Comparison of ENCODE assay signal across 10 cellular contexts in genomic region chr9:136742640-136743391, GRCh38. TPM values are rescaled to one million over a fixed set of nuclear protein-coding genes. Genes with fewer than 3 reads are reported as not detected.
DNase-seq lines count a peak whose midpoint lies in the region; ATAC-seq and TF ChIP-seq lines count a peak whose summit lies in the region.
"Had no signal": no experiment of that assay in that cellular context is flagged by ENCODE, and none has a peak within 500 bp of the region (broad histone marks: within the 10 kb centered on the region; RNA-seq: fewer than 3 reads in every experiment).

Gene LCN10, minus strand, starts transcription at chr9:136742940. Its CDS starts 37 bp downstream, at chr9:136742903.

- peaks cover 26% of the 10 kb centered on the region for H3K4me1 Mint-ChIP-seq in stimulated activated naive CD8-positive, alpha-beta T cell treated with anti-CD3 and anti-CD28 coated beads, Interleukin-15, Interleukin-2, amounts not matched to agents 100 ng/mL and 50 ng/mL, for 24 hours (ENCODE audit: low read depth)

- no peak within 1 kb of the TSS for H3K27ac Mint-ChIP-seq in stimulated activated naive CD8-positive, alpha-beta T cell treated with anti-CD3 and anti-CD28 coated beads, Interleukin-15, Interleukin-2, amounts not matched to agents 100 ng/mL and 50 ng/mL, for 24 hours

- H3K27me3 Mint-ChIP-seq in stimulated activated naive CD8-positive, alpha-beta T cell treated with anti-CD3 and anti-CD28 coated beads, Interleukin-15, Interleukin-2, amounts not matched to agents 100 ng/mL and 50 ng/mL, for 24 hours = no peaks in the 10 kb centered on the region

- H3K9me3 ChIP-seq in RWPE2 (ENCODE audit: severe bottlenecking) = no peaks in the 10 kb centered on the region
- no peaks in the 10 kb centered on the region for H3K9me3 ChIP-seq in gastrocnemius medialis

- no peak for TF ChIP-seq POLR2A in gastrocnemius medialis (IDR thresholded peaks at IDR 0.05)

- H3K27me3 ChIP-seq in RWPE2 (ENCODE audit: insufficient read depth, poor library complexity, severe bottlenecking) = peaks cover 55% of the 10 kb centered on the region
- peaks cover 28 to 42% (median 39%) of the 10 kb centered on the region in 3 donors for H3K27me3 ChIP-seq in gastrocnemius medialis

- peak; percentile 44; the same call in 2 of the 3 replicates for ATAC-seq in RWPE2 (ENCODE audit: low read depth)
- ATAC-seq in gastrocnemius medialis = no peak
- no peak for ATAC-seq in GM18861 (IDR thresholded peaks at IDR 0.05; ENCODE audit: unreplicated experiment)
- ATAC-seq in GM19463 (IDR thresholded peaks at IDR 0.05; ENCODE audit: unreplicated experiment) = no peak

- H3K9me3 Mint-ChIP-seq in stimulated activated naive CD8-positive, alpha-beta T cell treated with anti-CD3 and anti-CD28 coated beads, Interleukin-15, Interleukin-2, amounts not matched to agents 100 ng/mL and 50 ng/mL, for 24 hours = no peaks in the 10 kb centered on the region

- H3K36me3 Mint-ChIP-seq in stimulated activated naive CD8-positive, alpha-beta T cell treated with anti-CD3 and anti-CD28 coated beads, Interleukin-15, Interleukin-2, amounts not matched to agents 100 ng/mL and 50 ng/mL, for 24 hours (ENCODE audit: low read depth) = no peaks in the 10 kb centered on the region

- intact Hi-C loops in gastrocnemius medialis (cut with DNase I; ENCODE audit: low total_unique reads) = no loop called here

- H3K4me1 ChIP-seq in RWPE2 (ENCODE audit: insufficient read depth, poor library complexity, severe bottlenecking) = no peaks in the 10 kb centered on the region
- no peaks in the 10 kb centered on the region for H3K4me1 ChIP-seq in gastrocnemius medialis

- in situ Hi-C loops in gastrocnemius medialis (cut with MboI; ENCODE audit: low sequenced_read_pairs in 4 of 4) = no loop called here

- TF ChIP-seq CTCF in RWPE2 (IDR thresholded peaks at IDR 0.05; ENCODE audit: poor library complexity, severe bottlenecking) (peak; percentile 21), foreskin fibroblast (IDR thresholded peaks at IDR 0.05; ENCODE audit: low read depth, low read length) (peak; percentile 20), gastrocnemius medialis (IDR thresholded peaks at IDR 0.05 in 4 of 5, conservative IDR thresholded peaks at IDR 0.05 in 1 of 5) (no peak)

- H3K4me3 ChIP-seq in RWPE2 (ENCODE audit: severe bottlenecking) (no peak within 1 kb of the TSS), foreskin fibroblast (ENCODE audit: low read depth in 1 of 2, low read length in 2 of 2) (no peak within 1 kb of the TSS), gastrocnemius medialis (peak within 1 kb of the TSS in 1 of 4 donors; percentile 25)

- H3K36me3 ChIP-seq in RWPE2 (ENCODE audit: low read depth) (no peaks in the 10 kb centered on the region), gastrocnemius medialis (no peaks in the 10 kb centered on the region)

- peak within 1 kb of the TSS; percentile 67 for H3K4me3 Mint-ChIP-seq in stimulated activated naive CD8-positive, alpha-beta T cell treated with anti-CD3 and anti-CD28 coated beads, Interleukin-15, Interleukin-2, amounts not matched to agents 100 ng/mL and 50 ng/mL, for 24 hours

- H3K27ac ChIP-seq in RWPE2 (ENCODE audit: poor library complexity, severe bottlenecking) (no peak within 1 kb of the TSS), gastrocnemius medialis (no peak within 1 kb of the TSS)

- peak in 2 of 3 experiments; percentile 77 to 87 for DNase-seq in NCI-H1417 (lab: John Stamatoyannopoulos, UW)
- DNase-seq in NCI-H1417 treated with DMSO at 0.1 percent for 48 hours (lab: John Stamatoyannopoulos, UW) = no peak
- DNase-seq in RWPE2 (ENCODE audit: low spot score) = no peak
- DNase-seq in foreskin fibroblast = no peak
- no peak for DNase-seq in gastrocnemius medialis
- DNase-seq: AML-193, GOT3 had no signal

RNA-seq across cellular contexts. Expression of gene LCN10, which starts in this region (rescaled TPM):
- total RNA-seq in gastrocnemius medialis = 1 to 10 TPM in 3 of 4 donors, under 1 TPM in 1; 0.61 to 4.7 (median 1.6) TPM

Comparison
In these comparisons a context has a peak if more than half of its experiments do, and no peak if none do; other contexts are left out.
1. DNase-seq: peak in NCI-H1417 (2 of 3); none in NCI-H1417 treated with DMSO at 0.1 percent for 48 hours (single experiment), RWPE2 (single experiment), foreskin fibroblast (0 of 2) and gastrocnemius medialis (0 of 2).
2. CTCF ChIP-seq: peak in RWPE2 (single experiment) and foreskin fibroblast (single experiment); none in gastrocnemius medialis (0 of 5).